ENCODE assay signal across 7 cellular contexts in genomic region chr3:101829066-101829830, GRCh38. TPM values are rescaled to one million over a fixed set of nuclear protein-coding genes. Genes with fewer than 3 reads are reported as not detected.
DNase-seq lines count a peak whose midpoint lies in the region; ATAC-seq and TF ChIP-seq lines count a peak whose summit lies in the region.

No MANE protein-coding gene starts in this region.

- H3K36me3 Mint-ChIP-seq in activated B cell treated with CpG ODN at 0.5 μM for 24 hours (ENCODE audit: low read depth) (peaks cover 63% of the 10 kb centered on the region), type B pancreatic cell (peaks cover 7% of the 10 kb centered on the region)
- peaks cover 0 to 40% (median 10%) of the 10 kb centered on the region in 5 donors for H3K36me3 Mint-ChIP-seq in naive thymus-derived CD4-positive, alpha-beta T cell

- no peaks in the 10 kb centered on the region for H3K9me3 Mint-ChIP-seq in activated B cell treated with CpG ODN at 0.5 μM for 24 hours
- H3K9me3 Mint-ChIP-seq in naive thymus-derived CD4-positive, alpha-beta T cell = peaks cover 0 to 3% (median 0%) of the 10 kb centered on the region in 11 donors
- H3K9me3 Mint-ChIP-seq in type B pancreatic cell = no peaks in the 10 kb centered on the region

- no peaks in the 10 kb centered on the region for H3K27me3 ChIP-seq in dorsolateral prefrontal cortex
- no peaks in the 10 kb centered on the region for H3K27me3 ChIP-seq in naive thymus-derived CD4-positive, alpha-beta T cell (ENCODE audit: control insufficient read depth in 2 of 2, insufficient read depth in 2 of 2, low read length in 2 of 2)

- peaks cover 13 to 39% of the 10 kb centered on the region in 2 donors for H3K4me1 ChIP-seq in naive thymus-derived CD4-positive, alpha-beta T cell (ENCODE audit: control insufficient read depth in 2 of 2, insufficient read depth in 2 of 2, low read length in 2 of 2)

- H3K9me3 ChIP-seq in naive thymus-derived CD4-positive, alpha-beta T cell (ENCODE audit: control insufficient read depth in 2 of 3, low read length in 3 of 3) = no peaks in the 10 kb centered on the region

- H3K27ac Mint-ChIP-seq in activated B cell treated with CpG ODN at 0.5 μM for 24 hours (peak overlapping the region; percentile 98), type B pancreatic cell (peak overlapping the region; percentile 23)
- peak overlapping the region; percentile 94 to 99 (median 97) for H3K27ac Mint-ChIP-seq in naive thymus-derived CD4-positive, alpha-beta T cell

- POLR2A ChIA-PET in activated B cell treated with CpG ODN at 0.5 μM for 24 hours (lab: Charles Lee) = interaction anchor here (0.6 to 6.4 kb wide), 23 partner anchors 9 to 396 kb away, joined by 3 to 197 read pairs (median 5); partner anchors contain the start of gene NFKBIZ
- POLR2A ChIA-PET in naive thymus-derived CD4-positive, alpha-beta T cell (lab: Charles Lee) = interaction anchor here (0.5 to 5.2 kb wide), 15 partner anchors 8 to 400 kb away, joined by 3 to 101 read pairs (median 4); partner anchors contain the start of gene NFKBIZ

- peak overlapping the region; percentile 87 for H3K4me3 Mint-ChIP-seq in activated B cell treated with CpG ODN at 0.5 μM for 24 hours
- H3K4me3 Mint-ChIP-seq in naive thymus-derived CD4-positive, alpha-beta T cell = peak overlapping the region; percentile 83 to 97 (median 94)
- H3K4me3 Mint-ChIP-seq in type B pancreatic cell = peak overlapping the region; percentile 93

- H3K27me3 Mint-ChIP-seq in activated B cell treated with CpG ODN at 0.5 μM for 24 hours (no peaks in the 10 kb centered on the region), type B pancreatic cell (no peaks in the 10 kb centered on the region)
- no peaks in the 10 kb centered on the region for H3K27me3 Mint-ChIP-seq in naive thymus-derived CD4-positive, alpha-beta T cell

- H3K27ac ChIP-seq in dorsolateral prefrontal cortex = peak overlapping the region in 39 of 59 donors; percentile 3 to 90 (median 75)
- peak overlapping the region; percentile 88 for H3K27ac ChIP-seq in naive thymus-derived CD4-positive, alpha-beta T cell (ENCODE audit: low read depth, low read length)

- intact Hi-C loops in activated B cell treated with CpG ODN at 0.5 μM for 24 hours (cut with micrococcal nuclease) = loop anchor here (5.0 kb wide), 1 partner anchor 33 kb away; no protein-coding TSS in a partner anchor
- intact Hi-C loops in dorsolateral prefrontal cortex (cut with DNase I) = no loop called here
- intact Hi-C loops in naive thymus-derived CD4-positive, alpha-beta T cell (cut with micrococcal nuclease) = loop anchor here (1.0 to 5.0 kb wide), 5 partner anchors 8 to 1337 kb away; partner anchors contain the start of gene TMEM45A (in 1 of the 2)

- H3K36me3 ChIP-seq in naive thymus-derived CD4-positive, alpha-beta T cell (ENCODE audit: control insufficient read depth in 2 of 3, insufficient read depth in 3 of 3, low read length in 3 of 3) = no peaks in the 10 kb centered on the region

- peaks cover 82% of the 10 kb centered on the region for H3K4me1 Mint-ChIP-seq in activated B cell treated with CpG ODN at 0.5 μM for 24 hours
- H3K4me1 Mint-ChIP-seq in naive thymus-derived CD4-positive, alpha-beta T cell = peaks cover 46 to 88% (median 73%) of the 10 kb centered on the region in 7 donors
- H3K4me1 Mint-ChIP-seq in type B pancreatic cell (ENCODE audit: unreplicated experiment) = peaks cover 32% of the 10 kb centered on the region

- peak overlapping the region in 26 of 59 donors; percentile 1 to 74 (median 58) for H3K4me3 ChIP-seq in dorsolateral prefrontal cortex
- peak overlapping the region; percentile 59 for H3K4me3 ChIP-seq in naive thymus-derived CD4-positive, alpha-beta T cell (ENCODE audit: low read length)

- TF ChIP-seq CTCF in activated B cell treated with CpG ODN at 0.5 μM for 24 hours (IDR thresholded peaks at IDR 0.05) (no peak), dorsolateral prefrontal cortex (IDR thresholded peaks at IDR 0.05 in 54 of 56, conservative IDR thresholded peaks at IDR 0.05 in 2 of 56; ENCODE audit: low read depth in 1 of 56, partially characterized antibody in 56 of 56) (no peak), type B pancreatic cell (conservative IDR thresholded peaks at IDR 0.05) (no peak)

- DNase-seq in activated B cell treated with CpG ODN at 0.5 μM for 24 hours (no peak), dorsolateral prefrontal cortex (peak in 2 of 10 donors; percentile 16 to 21), type B pancreatic cell (ENCODE audit: extremely low spot score, unreplicated experiment) (no peak), NCI-H226 (no peak)
- peak in 4 of 9 donors; percentile 21 to 53 (median 35) for DNase-seq in naive thymus-derived CD4-positive, alpha-beta T cell

- CTCF ChIA-PET in activated B cell treated with CpG ODN at 0.5 μM for 24 hours (lab: Charles Lee) = interaction anchor here (0.5 to 3.0 kb wide), 3 partner anchors 23 to 699 kb away, joined by 3 to 27 read pairs (median 5); no protein-coding TSS in a partner anchor
- CTCF ChIA-PET in naive thymus-derived CD4-positive, alpha-beta T cell (lab: Charles Lee) = interaction anchor here (0.8 to 1.5 kb wide), 3 partner anchors 19 to 396 kb away, joined by 3 to 7 read pairs (median 4); no protein-coding TSS in a partner anchor

- ATAC-seq in GM19035 (IDR thresholded peaks at IDR 0.05; ENCODE audit: unreplicated experiment) = peak; percentile 46
- peak; percentile 51 for ATAC-seq in HG03095 (IDR thresholded peaks at IDR 0.05; ENCODE audit: unreplicated experiment)
- peak; percentile 25 for ATAC-seq in activated B cell treated with CpG ODN at 0.5 μM for 24 hours (ENCODE audit: low read depth)
- ATAC-seq in naive thymus-derived CD4-positive, alpha-beta T cell = peak; percentile 64

RNA-seq across cellular contexts. Expression of gene NFKBIZ, which starts 20.1 kb away (rescaled TPM):
- total RNA-seq in activated B cell treated with CpG ODN at 0.5 μM for 24 hours (391 and 421 TPM in 2 replicates), dorsolateral prefrontal cortex (10 to 100 TPM in 104 of 120 experiments, 1 to 10 TPM in 16; 4.6 to 36.6 (median 15.2) TPM), type B pancreatic cell (ENCODE audit: low replicate concordance) (54.1 and 87.6 TPM in 2 replicates)
- 100 to 1,000 TPM; 108 to 913 (median 140) TPM for total RNA-seq in naive thymus-derived CD4-positive, alpha-beta T cell
- 10 to 100 TPM; 21.0 to 30.8 TPM for polyA plus RNA-seq in naive thymus-derived CD4-positive, alpha-beta T cell

RNA-seq across cellular contexts. Expression of gene NXPE3, which starts 50.2 kb away (rescaled TPM):
- total RNA-seq in activated B cell treated with CpG ODN at 0.5 μM for 24 hours (15.8 and 16.0 TPM in 2 replicates), dorsolateral prefrontal cortex (100 to 1,000 TPM in 1 of 120 experiments, 10 to 100 TPM in 119; 30.4 to 103 (median 51.4) TPM), type B pancreatic cell (ENCODE audit: low replicate concordance) (3.8 and 12.5 TPM in 2 replicates)
- 10 to 100 TPM; 25.9 to 48.7 (median 35.5) TPM for total RNA-seq in naive thymus-derived CD4-positive, alpha-beta T cell
- 10 to 100 TPM; 55.7 to 71.0 TPM for polyA plus RNA-seq in naive thymus-derived CD4-positive, alpha-beta T cell

Comparison
In these comparisons a context has a peak if more than half of its experiments do, and no peak if none do; other contexts are left out.
1. H3K27ac Mint-ChIP-seq: peak in every context shown above with its lines; median percentile 98 in activated B cell treated with CpG ODN at 0.5 μM for 24 hours; 97 in naive thymus-derived CD4-positive, alpha-beta T cell; 23 in type B pancreatic cell.
2. intact Hi-C loops: an anchor here in activated B cell treated with CpG ODN at 0.5 μM for 24 hours (5.0 kb wide) and naive thymus-derived CD4-positive, alpha-beta T cell (1.0 to 5.0 kb wide); none called in dorsolateral prefrontal cortex.